ENCODE assay signal across 21 cellular contexts in genomic region chr14:77508249-77508648, GRCh38. TPM values are rescaled to one million over a fixed set of nuclear protein-coding genes. Genes with fewer than 3 reads are reported as not detected.
DNase-seq lines count a peak whose midpoint lies in the region; ATAC-seq and TF ChIP-seq lines count a peak whose summit lies in the region.
"Had no signal": no experiment of that assay in that cellular context is flagged by ENCODE, and none has a peak within 500 bp of the region (broad histone marks: within the 10 kb centered on the region; RNA-seq: fewer than 3 reads in every experiment).

No MANE protein-coding gene starts in this region.

- WGBS in testis, 2 donors, result 85 to 89% methylated on average over 4 of the region's 4 CpGs

- no peak for TF ChIP-seq POLR2A in testis (IDR thresholded peaks at IDR 0.05)

- H3K4me3 ChIP-seq in AG10803 (ENCODE audit: low read length), result no peak overlapping the region
- no peak overlapping the region for H3K4me3 ChIP-seq in neutrophil (ENCODE audit: low read depth in 1 of 2, low read length in 1 of 2)
- H3K4me3 ChIP-seq in upper lobe of right lung, result no peak overlapping the region
- no peak overlapping the region for H3K4me3 ChIP-seq in testis
- H3K4me3 ChIP-seq: K562, left lung, SJSA1, tibial artery had no signal

- DNase-seq in AG10803 (ENCODE audit: low read depth) (peak; percentile 49), M059J (ENCODE audit: low read depth) (peak; percentile 51), epithelial cell of prostate (ENCODE audit: low read depth, low spot score) (peak; percentile 27), D341Med (ENCODE audit: low spot score) (no peak), upper lobe of right lung (no peak), NCI-H187 treated with DMSO at 0.1 percent for 48 hours (lab: John Stamatoyannopoulos, UW) (no peak), testis (no peak)
- DNase-seq: activated CD4-positive, alpha-beta T cell treated with anti-CD3 and anti-CD28 coated beads, Interleukin-2, amount 10 ng/mL, durations not matched to agents 7 days and 5 days; activated T-cell treated with anti-CD3 and anti-CD28 coated beads, Interleukin-2, amount 50 U/mL, for 1 hour; hypothalamus; left lung; naive thymus-derived CD4-positive, alpha-beta T cell; NCI-H1436; stimulated activated CD4-positive, alpha-beta T cell treated with anti-CD3 and anti-CD28 coated beads, Interleukin-1b, Interleukin-23, amount 100 ng/mL, for 48 hours; T1000; tibial artery had no signal

- TF ChIP-seq CTCF in AG10803 (conservative IDR thresholded peaks at IDR 0.05; ENCODE audit: low read length), result no peak
- no peak for TF ChIP-seq CTCF in neutrophil (IDR thresholded peaks at IDR 0.05)
- TF ChIP-seq CTCF in upper lobe of right lung (IDR thresholded peaks at IDR 0.05), result no peak
- TF ChIP-seq CTCF in testis (IDR thresholded peaks at IDR 0.05), result no peak

- intact Hi-C loops in upper lobe of right lung (cut with DNase I) (no loop called here), testis (cut with DNase I; ENCODE audit: low total_unique reads) (no loop called here)

- ATAC-seq in upper lobe of right lung, result no peak
- ATAC-seq: K562; left lung; naive thymus-derived CD4-positive, alpha-beta T cell had no signal

- H3K27ac ChIP-seq in epithelial cell of prostate (peak overlapping the region; percentile 46), neutrophil (peak overlapping the region; percentile 58), upper lobe of right lung (no peak overlapping the region), testis (no peak overlapping the region)
- H3K27ac ChIP-seq: left lung, SJSA1, tibial artery had no signal

- H3K9me3 ChIP-seq in neutrophil (no peaks in the 10 kb centered on the region), upper lobe of right lung (no peaks in the 10 kb centered on the region), testis (no peaks in the 10 kb centered on the region)
- H3K9me3 ChIP-seq: SJSA1, tibial artery had no signal

- peaks cover 70% of the 10 kb centered on the region for H3K36me3 ChIP-seq in neutrophil
- peaks cover 47% of the 10 kb centered on the region for H3K36me3 ChIP-seq in upper lobe of right lung
- no peaks in the 10 kb centered on the region for H3K36me3 ChIP-seq in testis (ENCODE audit: low read depth, missing control alignments)

- H3K4me1 ChIP-seq in neutrophil (ENCODE audit: control insufficient read depth in 1 of 2, insufficient read depth in 1 of 2, low read depth in 1 of 2, low read length in 1 of 2) (peaks cover 7 to 11% of the 10 kb centered on the region in 2 experiments), upper lobe of right lung (no peaks in the 10 kb centered on the region), testis (no peaks in the 10 kb centered on the region)
- H3K4me1 ChIP-seq: left lung, SJSA1, tibial artery had no signal

- H3K27me3 ChIP-seq in neutrophil (no peaks in the 10 kb centered on the region), upper lobe of right lung (no peaks in the 10 kb centered on the region), testis (no peaks in the 10 kb centered on the region)
- H3K27me3 ChIP-seq: left lung, SJSA1, tibial artery had no signal

RNA-seq across cellular contexts. Expression of gene ISM2, which starts 9.6 kb away (rescaled TPM):
- 0.54 TPM in 1 of 2 replicates, not detected in the other for total RNA-seq in M059J (2014; rRNA removed; shearing (Covaris generic))
- total RNA-seq in upper lobe of right lung (not detected), testis (10 to 100 TPM in 1 of 2 donors, 1 to 10 TPM in 1; 6.2 to 28.7 TPM)
- 4.4 TPM for polyA plus RNA-seq in testis (ENCODE audit: insufficient read depth, low read depth, low replicate concordance)
- total RNA-seq: activated CD4-positive, alpha-beta T cell treated with anti-CD3 and anti-CD28 coated beads, Interleukin-2, amount 10 ng/mL, durations not matched to agents 7 days and 5 days; endothelial cell of umbilical vein; H4; left lung; naive thymus-derived CD4-positive, alpha-beta T cell; SJSA1 had no signal
- polyA plus RNA-seq: endothelial cell of umbilical vein; naive thymus-derived CD4-positive, alpha-beta T cell had no signal

RNA-seq across cellular contexts. Expression of gene AHSA1, which starts 50.4 kb away (rescaled TPM):
- 79.3 and 133 TPM in 2 replicates for total RNA-seq in M059J (2014; rRNA removed; shearing (Covaris generic))
- total RNA-seq in upper lobe of right lung, result 120 TPM
- total RNA-seq in testis, result 100 to 1,000 TPM; 250 to 379 TPM
- 303 TPM for polyA plus RNA-seq in testis (ENCODE audit: insufficient read depth, low read depth, low replicate concordance)

RNA-seq across cellular contexts. Expression of gene VIPAS39, which starts 50.8 kb away (rescaled TPM):
- total RNA-seq in M059J (2014; rRNA removed; shearing (Covaris generic)), result 19.4 and 21.3 TPM in 2 replicates
- 14.5 TPM for total RNA-seq in upper lobe of right lung
- 10 to 100 TPM; 45.8 to 52.3 TPM for total RNA-seq in testis
- polyA plus RNA-seq in testis (ENCODE audit: insufficient read depth, low read depth, low replicate concordance), result 39.3 TPM

Comparison
In these comparisons a context has a peak if more than half of its experiments do, and no peak if none do; other contexts are left out.
1. DNase-seq: peak in AG10803 (single experiment), M059J (single experiment) and epithelial cell of prostate (single experiment); none in D341Med (single experiment), upper lobe of right lung (single experiment), NCI-H187 treated with DMSO at 0.1 percent for 48 hours (single experiment) and testis (single experiment).
2. H3K27ac ChIP-seq: peak in epithelial cell of prostate (single experiment) and neutrophil (single experiment); none in upper lobe of right lung (single experiment) and testis (0 of 2).